8 cellular contexts compared by ENCODE assay signal in genomic region chr3:49017978-49018706, GRCh38.
DNase-seq lines count a peak whose midpoint lies in the region; ATAC-seq and TF ChIP-seq lines count a peak whose summit lies in the region.

TSS of gene DALRD3 (minus strand) at chr3:49018580. CDS start at chr3:49018564, 16 bp downstream.

- DNase-seq in SIG-M5 treated with dmso at 0.1 percent for 504 hours (lab: John Stamatoyannopoulos, UW; ENCODE audit: unreplicated experiment) (peak; percentile 81), SIG-M5 (lab: John Stamatoyannopoulos, UW) (no peak), NCI-H526 (lab: John Stamatoyannopoulos, UW) (peak; percentile 69 to 93), coronary artery (ENCODE audit: low spot score) (no peak)
- peak; percentile 70 for DNase-seq in activated CD4-positive, alpha-beta T cell treated with anti-CD3 and anti-CD28 coated beads for 48 hours
- peak; percentile 53 for DNase-seq in stimulated activated CD4-positive, alpha-beta T cell treated with anti-CD3 and anti-CD28 coated beads, Interleukin-1b, Interleukin-23, amount 100 ng/mL, for 48 hours

- H3K27ac ChIP-seq in coronary artery (peak within 1 kb of the TSS; percentile 74 to 80), layer of hippocampus (ENCODE audit: low read depth, low read length) (peak within 1 kb of the TSS; percentile 73)

- H3K4me3 ChIP-seq in coronary artery, result peak within 1 kb of the TSS; percentile 84

- H3K27me3 ChIP-seq in layer of hippocampus (ENCODE audit: control insufficient read depth, insufficient read depth, low read length), result no peaks in the 10 kb centered on the region

- TF ChIP-seq CTCF in coronary artery (IDR thresholded peaks at IDR 0.05), result no peak

- no peak for ATAC-seq in HG02852 (IDR thresholded peaks at IDR 0.05; ENCODE audit: unreplicated experiment)

Comparison
In these comparisons a context has a peak if more than half of its experiments do, and no peak if none do; other contexts are left out.
1. DNase-seq: peak in SIG-M5 treated with dmso at 0.1 percent for 504 hours (single experiment), NCI-H526 (2 of 2), activated CD4-positive, alpha-beta T cell treated with anti-CD3 and anti-CD28 coated beads for 48 hours (single experiment) and stimulated activated CD4-positive, alpha-beta T cell treated with anti-CD3 and anti-CD28 coated beads, Interleukin-1b, Interleukin-23, amount 100 ng/mL, for 48 hours (single experiment); none in SIG-M5 (single experiment) and coronary artery (single experiment).